8 cellular contexts compared by ENCODE assay signal in genomic region chr4:128863314-128864075, GRCh38. TPM values are rescaled to one million over a fixed set of nuclear protein-coding genes. Genes with fewer than 3 reads are reported as not detected.
DNase-seq lines count a peak whose midpoint lies in the region; ATAC-seq and TF ChIP-seq lines count a peak whose summit lies in the region.

No MANE protein-coding gene starts in this region.

- H3K27me3 Mint-ChIP-seq in activated naive CD8-positive, alpha-beta T cell treated with anti-CD3 and anti-CD28 coated beads, Interleukin-2, amount 50 U/mL, for 24 hours = no peaks in the 10 kb centered on the region

- peaks cover 40% of the 10 kb centered on the region for H3K4me1 Mint-ChIP-seq in activated naive CD8-positive, alpha-beta T cell treated with anti-CD3 and anti-CD28 coated beads, Interleukin-2, amount 50 U/mL, for 24 hours

- H3F3A ChIP-seq in Loucy (ENCODE audit: low read depth) (no peaks in the 10 kb centered on the region), SU-DHL-6 (ENCODE audit: insufficient read depth) (no peaks in the 10 kb centered on the region)

- H3K9ac ChIP-seq in Loucy (ENCODE audit: low read depth, low read length, poor library complexity, severe bottlenecking) (no peak overlapping the region), SU-DHL-6 (ENCODE audit: low read length) (no peak overlapping the region)

- WGBS in heart left ventricle, 4 donors = 38 to 44% (median 38%) methylated on average over 10 of the region's 10 CpGs

- 0 out of 2 replicates have a peak, but pooled peaks cover 3% of the 10 kb centered on the region for H3K79me2 ChIP-seq in Loucy (ENCODE audit: insufficient read depth, low read length)
- no peaks in the 10 kb centered on the region; the same call in 1 of the 2 replicates for H3K79me2 ChIP-seq in SU-DHL-6 (ENCODE audit: insufficient read depth, low read length)

- TF ChIP-seq CTCF in Loucy (conservative IDR thresholded peaks at IDR 0.05; ENCODE audit: low read length) = peak; percentile 92
- TF ChIP-seq CTCF in SU-DHL-6 (IDR thresholded peaks at IDR 0.05; ENCODE audit: insufficient read depth, low read length, poor library complexity, severe bottlenecking) = peak; percentile 59
- TF ChIP-seq CTCF in heart left ventricle (IDR thresholded peaks at IDR 0.05) = peak; percentile 80 to 95 (median 90)

- H3K4me3 ChIP-seq in Loucy (ENCODE audit: low read length, poor library complexity, severe bottlenecking) = no peak overlapping the region
- H3K4me3 ChIP-seq in SU-DHL-6 (ENCODE audit: insufficient read depth, low read length, poor library complexity, severe bottlenecking) = no peak overlapping the region
- H3K4me3 ChIP-seq in heart left ventricle = no peak overlapping the region

- no peaks in the 10 kb centered on the region for H3K9me2 ChIP-seq in Loucy (replicated peaks; ENCODE audit: low read depth, low read length)
- H3K9me2 ChIP-seq in SU-DHL-6 (replicated peaks; ENCODE audit: insufficient read depth, low read length) = no peaks in the 10 kb centered on the region

- H2AFZ ChIP-seq in Loucy (ENCODE audit: low read length) = no peak overlapping the region
- H2AFZ ChIP-seq in SU-DHL-6 (ENCODE audit: low read depth, low read length, severe bottlenecking) = no peak overlapping the region

- H4K20me1 ChIP-seq in Loucy (ENCODE audit: insufficient read depth, low read length, poor library complexity, severe bottlenecking) = peaks cover 22% of the 10 kb centered on the region
- no peaks in the 10 kb centered on the region for H4K20me1 ChIP-seq in SU-DHL-6 (ENCODE audit: low read depth, low read length)

- no peak overlapping the region for H3K4me2 ChIP-seq in Loucy (ENCODE audit: low read depth, low read length, poor library complexity, severe bottlenecking)
- H3K4me2 ChIP-seq in SU-DHL-6 (ENCODE audit: low read depth, low read length, poor library complexity, severe bottlenecking) = no peak overlapping the region

- ATAC-seq in activated naive CD8-positive, alpha-beta T cell treated with anti-CD3 and anti-CD28 coated beads, Interleukin-2, amount 50 U/mL, for 24 hours = peak; percentile 18
- ATAC-seq in heart left ventricle = peak in 3 of 4 donors; percentile 66 to 68 (median 67)
- no peak for ATAC-seq in HG03571 (IDR thresholded peaks at IDR 0.05; ENCODE audit: unreplicated experiment)

- no peaks in the 10 kb centered on the region for H3K27me3 ChIP-seq in Loucy (ENCODE audit: insufficient read depth, low read length, poor library complexity, severe bottlenecking)
- H3K27me3 ChIP-seq in SU-DHL-6 (ENCODE audit: low read length) = no peaks in the 10 kb centered on the region
- H3K27me3 ChIP-seq in heart left ventricle = no peaks in the 10 kb centered on the region

- DNase-seq in SHP77 (lab: John Stamatoyannopoulos, UW) (peak; percentile 16 to 27), SHP77 treated with DMSO at 0.1 percent for 48 hours (lab: John Stamatoyannopoulos, UW) (no peak), heart left ventricle (peak; percentile 75 to 81 (median 76)), pulmonary artery endothelial cell (ENCODE audit: low read depth, low spot score) (peak; percentile 35)
- peak; percentile 71 for DNase-seq in activated naive CD8-positive, alpha-beta T cell treated with anti-CD3 and anti-CD28 coated beads, Interleukin-2, amount 50 U/mL, for 24 hours

- H3K27ac ChIP-seq in SU-DHL-6 (ENCODE audit: low read depth, low read length) (no peak overlapping the region), heart left ventricle (peak overlapping the region in 4 of 12 donors; percentile 16 to 42 (median 24))

- TF ChIP-seq POLR2A in heart left ventricle (IDR thresholded peaks at IDR 0.05) = no peak

- H3K9me3 ChIP-seq in Loucy (ENCODE audit: insufficient read depth, low read depth, low read length) (no peaks in the 10 kb centered on the region), SU-DHL-6 (ENCODE audit: insufficient read depth, low read length) (no peaks in the 10 kb centered on the region), heart left ventricle (no peaks in the 10 kb centered on the region)

- H3K36me3 ChIP-seq in Loucy (ENCODE audit: insufficient read depth, low read length) (peaks cover 98% of the 10 kb centered on the region; the same call in 1 of the 2 replicates), SU-DHL-6 (ENCODE audit: low read length) (peaks cover 5% of the 10 kb centered on the region; the same call in 1 of the 2 replicates), heart left ventricle (peaks cover 0 to 71% (median 60%) of the 10 kb centered on the region in 9 donors)

- intact Hi-C loops in heart left ventricle (cut with DNase I) = loop anchor here (1.0 to 10.0 kb wide), 17 partner anchors 51 to 672 kb away; partner anchors contain the start of gene PGRMC2 (in 2 of the 10)

- no peaks in the 10 kb centered on the region for H3K9me3 Mint-ChIP-seq in activated naive CD8-positive, alpha-beta T cell treated with anti-CD3 and anti-CD28 coated beads, Interleukin-2, amount 50 U/mL, for 24 hours

- peak overlapping the region; percentile 73 for H3K27ac Mint-ChIP-seq in activated naive CD8-positive, alpha-beta T cell treated with anti-CD3 and anti-CD28 coated beads, Interleukin-2, amount 50 U/mL, for 24 hours

- peaks cover 50% of the 10 kb centered on the region for H3K36me3 Mint-ChIP-seq in activated naive CD8-positive, alpha-beta T cell treated with anti-CD3 and anti-CD28 coated beads, Interleukin-2, amount 50 U/mL, for 24 hours (ENCODE audit: low read depth)

- H3K4me1 ChIP-seq in Loucy (ENCODE audit: insufficient read depth, low read length, poor library complexity, severe bottlenecking) = peaks cover 5% of the 10 kb centered on the region
- peaks cover 0 to 45% (median 28%) of the 10 kb centered on the region in 12 donors for H3K4me1 ChIP-seq in heart left ventricle

- no peak overlapping the region for H3K4me3 Mint-ChIP-seq in activated naive CD8-positive, alpha-beta T cell treated with anti-CD3 and anti-CD28 coated beads, Interleukin-2, amount 50 U/mL, for 24 hours

RNA-seq across cellular contexts. Expression of gene JADE1, which starts 54.0 kb away (rescaled TPM):
- 10 to 100 TPM; 18.1 to 31.9 (median 22.7) TPM for total RNA-seq in heart left ventricle
- 10 to 100 TPM; 15.0 to 19.7 TPM for polyA plus RNA-seq in heart left ventricle
- 24.1 and 40.8 TPM in 2 replicates for total RNA-seq in pulmonary artery endothelial cell
